9 cellular contexts compared by ENCODE assay signal in the genomic region with DNA sequence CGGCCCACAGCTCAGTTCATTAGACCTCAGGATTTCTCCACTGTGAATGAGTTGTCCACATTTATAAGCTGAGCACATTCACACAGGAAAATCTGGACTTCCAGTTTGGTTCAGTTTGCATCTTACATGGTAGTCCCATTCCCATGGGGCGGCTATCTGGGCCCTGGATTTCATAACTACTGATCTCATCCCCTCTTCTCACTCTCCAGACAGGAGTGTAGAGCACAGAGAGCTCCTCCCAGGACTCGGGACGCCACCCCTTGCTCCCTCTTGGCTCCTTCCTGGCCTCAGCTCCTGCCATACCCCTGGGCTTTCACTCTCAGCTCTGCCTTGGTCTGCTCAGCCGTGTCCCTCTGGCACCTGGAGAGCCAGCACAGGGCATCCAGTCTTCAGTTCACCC.
"Had no signal": no experiment of that assay in that cellular context is flagged by ENCODE, and none has a peak within 500 bp of the region (broad histone marks: within the 10 kb centered on the region; RNA-seq: fewer than 3 reads in every experiment).

No MANE protein-coding gene starts in this region.

- H3K4me1 ChIP-seq: HAP-1 had no signal

- H3K27ac ChIP-seq: GM23248, HL-60 had no signal

- H3K9ac ChIP-seq: GM23248 had no signal

- DNase-seq: GM23248, GOT3, H7, HFFc6 had no signal

- H3K36me3 Mint-ChIP-seq: IgD-negative memory B cell had no signal

- H3K9me3 ChIP-seq: HAP-1 had no signal

- H3K36me3 ChIP-seq: HAP-1 had no signal

- H2AFZ ChIP-seq: GM23248 had no signal

- H3K4me3 Mint-ChIP-seq: HFFc6, IgD-negative memory B cell had no signal

- H3K4me3 ChIP-seq: GM23248, HAP-1 had no signal

- H3K27ac Mint-ChIP-seq: HFFc6 had no signal

- ATAC-seq: HCT116, HepG2 had no signal
